28 cellular contexts compared by ENCODE assay signal in genomic region chr5:175591293-175591692, GRCh38.
"Had no signal": no experiment of that assay in that cellular context is flagged by ENCODE, and none has a peak within 500 bp of the region (broad histone marks: within the 10 kb centered on the region; RNA-seq: fewer than 3 reads in every experiment).

No MANE protein-coding gene starts in this region.

- H3K4me3 Mint-ChIP-seq: immature natural killer cell; mesothelial cell of epicardium; naive B cell; natural killer cell; nephron progenitor cell; neural progenitor cell; stimulated activated naive B cell treated with anti-CD40 and anti-IgM and Interleukin-4, amounts not matched to agents 10 μg/mL and 1 μg/mL and 100 μg/mL, for 72 hours had no signal

- ATAC-seq: natural killer cell; stimulated activated naive B cell treated with anti-CD40 and anti-IgM and Interleukin-4, amounts not matched to agents 10 μg/mL and 1 μg/mL and 100 μg/mL, for 72 hours had no signal

- H3K9me3 Mint-ChIP-seq: natural killer cell had no signal

- H3K9ac ChIP-seq: neural progenitor cell had no signal

- H3K36me3 Mint-ChIP-seq: immature natural killer cell; mesothelial cell of epicardium; naive B cell; natural killer cell; neural progenitor cell; stimulated activated naive B cell treated with anti-CD40 and anti-IgM and Interleukin-4, amounts not matched to agents 10 μg/mL and 1 μg/mL and 100 μg/mL, for 72 hours had no signal

- H2AFZ ChIP-seq: neural progenitor cell had no signal

- H3K36me3 ChIP-seq: left ventricle myocardium inferior, neural progenitor cell, neutrophil, ovary, right atrium auricular region, right lobe of liver, stomach, thyroid gland, upper lobe of right lung had no signal

- H3K27me3 ChIP-seq: neural progenitor cell, ovary, right atrium auricular region, right lobe of liver, testis, thyroid gland, upper lobe of right lung had no signal

- DNase-seq: hypothalamus; immature natural killer cell; left ventricle myocardium inferior; naive B cell; natural killer cell; nephron progenitor cell; occipital lobe; ovary; right lobe of liver; stimulated activated CD4-positive, alpha-beta T cell treated with anti-CD3 and anti-CD28 coated beads, Interleukin-12 subunit alpha, Interleukin-12 subunit beta, amount 100 ng/mL, for 4 hours; stimulated activated CD4-positive, alpha-beta T cell treated with anti-CD3 and anti-CD28 coated beads, Interleukin-15, amount 100 ng/mL, for 24 hours; stimulated activated CD4-positive, alpha-beta T cell treated with anti-CD3 and anti-CD28 coated beads, Interleukin-2, amount 100 ng/mL, for 24 hours; stimulated activated CD4-positive, alpha-beta T cell treated with anti-CD3 and anti-CD28 coated beads, Interleukin-4, amount 100 ng/mL, for 1 hour; stimulated activated naive B cell treated with anti-CD40 and anti-IgM and Interleukin-4, amounts not matched to agents 10 μg/mL and 1 μg/mL and 100 μg/mL, for 72 hours; stimulated activated naive CD8-positive, alpha-beta T cell treated with anti-CD3 and anti-CD28 coated beads, Interleukin-15, Interleukin-2, amounts not matched to agents 100 U/mL and 50 U/mL, for 24 hours; stomach; testis; thyroid gland; trophoblast cell; upper lobe of right lung had no signal

- H3K27ac Mint-ChIP-seq: immature natural killer cell; mesothelial cell of epicardium; naive B cell; natural killer cell; nephron progenitor cell; neural progenitor cell; progenitor cell of endocrine pancreas; stimulated activated naive B cell treated with anti-CD40 and anti-IgM and Interleukin-4, amounts not matched to agents 10 μg/mL and 1 μg/mL and 100 μg/mL, for 72 hours had no signal

- H3K4me3 ChIP-seq: left ventricle myocardium inferior, lung, neural progenitor cell, ovary, right atrium auricular region, right lobe of liver, stomach, testis, thyroid gland, upper lobe of right lung had no signal

- H3K4me1 ChIP-seq: neural progenitor cell, right atrium auricular region, right lobe of liver, stomach, testis, thyroid gland, upper lobe of right lung had no signal

- H3K4me2 ChIP-seq: neural progenitor cell had no signal

- H3K27ac ChIP-seq: left ventricle myocardium inferior, neural progenitor cell, neutrophil, ovary, right atrium auricular region, right lobe of liver, stomach, testis, thyroid gland, upper lobe of right lung had no signal

- FAIRE-seq: islet of Langerhans, urothelium cell line had no signal

- H3K9me3 ChIP-seq: neutrophil, ovary, right atrium auricular region, right lobe of liver, stomach, testis, thyroid gland, upper lobe of right lung had no signal

- H3K4me1 Mint-ChIP-seq: immature natural killer cell; naive B cell; natural killer cell; stimulated activated naive B cell treated with anti-CD40 and anti-IgM and Interleukin-4, amounts not matched to agents 10 μg/mL and 1 μg/mL and 100 μg/mL, for 72 hours had no signal
